Comparison of ENCODE assay signal across 15 cellular contexts in the genomic region with DNA sequence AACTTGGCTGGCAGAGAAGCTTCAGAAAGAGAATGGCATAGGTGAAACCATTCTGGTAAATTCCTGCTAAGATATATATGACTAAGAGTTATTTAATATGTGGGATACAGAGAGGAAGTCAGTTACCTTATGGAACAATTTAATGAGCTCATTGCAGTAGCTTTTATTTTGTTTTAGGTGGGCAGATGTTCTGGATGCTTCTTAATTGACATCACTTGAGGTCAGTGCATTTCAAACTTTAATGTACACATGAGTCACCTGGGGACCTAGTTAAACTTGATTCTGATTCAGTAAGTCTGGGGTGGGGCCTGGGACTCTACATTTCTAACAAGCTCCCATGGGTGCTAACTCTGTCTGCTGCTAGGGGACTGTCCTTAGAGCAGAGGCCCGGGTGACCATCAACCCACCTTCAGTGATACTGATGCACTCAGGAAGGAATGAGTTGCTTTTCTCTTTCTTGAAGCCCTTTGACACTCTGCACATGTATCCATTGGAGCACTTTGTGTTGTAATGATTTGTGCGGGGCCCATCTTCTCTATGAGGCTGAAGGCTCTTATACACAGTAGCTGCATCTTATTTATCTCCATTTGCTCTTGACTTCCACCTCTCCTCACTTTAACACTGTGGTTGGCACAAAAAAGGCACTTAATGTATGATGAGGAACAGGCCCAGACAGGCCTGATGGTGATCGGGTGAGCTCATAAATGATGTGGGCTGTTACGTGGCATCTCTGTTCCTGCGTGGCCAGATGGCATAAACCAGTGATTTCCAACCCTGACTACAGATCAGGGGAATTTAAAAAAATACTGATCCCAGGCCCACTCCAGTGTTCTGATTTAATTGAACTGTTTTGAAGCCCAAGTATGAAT. TPM values are rescaled to one million over a fixed set of nuclear protein-coding genes. Genes with fewer than 3 reads are reported as not detected.
DNase-seq lines count a peak whose midpoint lies in the region; ATAC-seq and TF ChIP-seq lines count a peak whose summit lies in the region.
"Had no signal": no experiment of that assay in that cellular context is flagged by ENCODE, and none has a peak within 500 bp of the region (broad histone marks: within the 10 kb centered on the region; RNA-seq: fewer than 3 reads in every experiment).

No MANE protein-coding gene starts in this region.

- H3K36me3 ChIP-seq in mammary epithelial cell (ENCODE audit: insufficient read depth, low read length): no peaks in the 10 kb centered on the region
- H3K36me3 ChIP-seq: gastrocnemius medialis, HAP-1 had no signal

- H3K27me3 ChIP-seq in mammary epithelial cell (ENCODE audit: insufficient read depth, low read length): no peaks in the 10 kb centered on the region
- H3K27me3 ChIP-seq: gastrocnemius medialis had no signal

- CTCF ChIA-PET in mammary epithelial cell (lab: Charles Lee; ENCODE audit: low non-redundant PET): interaction anchor here (0.5 to 0.7 kb wide), 3 partner anchors 89 to 250 kb away, joined by 3 to 6 read pairs (median 4); no protein-coding TSS in a partner anchor

- no peaks in the 10 kb centered on the region for H3K79me2 ChIP-seq in mammary epithelial cell (ENCODE audit: insufficient read depth, low read length)

- intact Hi-C loops in mammary epithelial cell (cut with micrococcal nuclease): loop anchor here (1.0 kb wide), 1 partner anchor 47 kb away; no protein-coding TSS in a partner anchor

- WGBS in mammary epithelial cell (ENCODE audit: low coverage, missing lambda C conversion rate): 25% methylated on average over 5 of the region's 5 CpGs

- TF ChIP-seq POLR2A in erythroblast (IDR thresholded peaks at IDR 0.05; ENCODE audit: low read length): no peak

- H3K27ac ChIP-seq in mammary epithelial cell (ENCODE audit: insufficient read depth, low read depth, low read length): peak overlapping the region; percentile 96
- H3K27ac ChIP-seq: gastrocnemius medialis had no signal

- in situ Hi-C loops in mammary epithelial cell (cut with MboI; ENCODE audit: low sequenced_read_pairs in 2 of 2): no loop called here

- TF ChIP-seq CTCF in mammary epithelial cell (conservative IDR thresholded peaks at IDR 0.05 in 1 of 2, IDR thresholded peaks at IDR 0.05 in 1 of 2; ENCODE audit: extremely low read depth in 1 of 2, insufficient read depth in 1 of 2, low read depth in 1 of 2, low read length in 2 of 2) (no peak), GM20000 (IDR thresholded peaks at IDR 0.05; ENCODE audit: extremely low read depth, missing control alignments) (no peak)

- H3K4me3 ChIP-seq in mammary epithelial cell (replicated peaks in 1 of 3; ENCODE audit: insufficient read depth in 1 of 3, low read depth in 2 of 3, low read length in 3 of 3): no peak overlapping the region
- H3K4me3 ChIP-seq: gastrocnemius medialis, HAP-1, K562 had no signal

- dilution Hi-C loops in mammary epithelial cell (cut with HindIII; ENCODE audit: low sequenced_read_pairs): no loop called here

- no peaks in the 10 kb centered on the region for H3K9me3 ChIP-seq in mammary epithelial cell (replicated peaks; ENCODE audit: insufficient read depth, low read length)
- H3K9me3 ChIP-seq: gastrocnemius medialis, HAP-1 had no signal

- ATAC-seq in GM19452 (IDR thresholded peaks at IDR 0.05; ENCODE audit: unreplicated experiment): no peak
- ATAC-seq: gastrocnemius medialis, K562 had no signal

- DNase-seq in NCI-H1105 treated with DMSO at 0.1 percent for 48 hours (lab: John Stamatoyannopoulos, UW) (peak; percentile 38), NCI-H1105 (lab: John Stamatoyannopoulos, UW) (no peak), LoVo (ENCODE audit: low spot score) (peak; percentile 58), mammary epithelial cell (peak; percentile 99), non-pigmented ciliary epithelial cell (ENCODE audit: low read depth) (peak; percentile 42), GM20000 (ENCODE audit: low spot score) (no peak), erythroblast (lab: John Stamatoyannopoulos, UW) (no peak)
- DNase-seq: activated CD4-positive, alpha-beta memory T cell treated with anti-CD3 and anti-CD28 coated beads, Interleukin-2, amount 10 ng/mL, durations not matched to agents 7 days and 5 days; gastrocnemius medialis; NCI-H2081; occipital lobe; stimulated activated naive CD4-positive, alpha-beta T cell treated with Interleukin-2 at 50 U/mL for 16 hours had no signal

- peak overlapping the region; percentile 79 for H3K4me2 ChIP-seq in mammary epithelial cell (ENCODE audit: insufficient read depth, low read depth, low read length)

- no TSS peak for BruUV-seq in mammary epithelial cell (replicated peaks; lab: Mats Ljungman, UMichigan)

- peaks cover 34% of the 10 kb centered on the region for H3K4me1 ChIP-seq in mammary epithelial cell (ENCODE audit: insufficient read depth, low read length)
- H3K4me1 ChIP-seq: gastrocnemius medialis had no signal

- peak overlapping the region; percentile 23 for H2AFZ ChIP-seq in mammary epithelial cell (ENCODE audit: low read depth, low read length)

- peak overlapping the region; percentile 75 for H3K9ac ChIP-seq in mammary epithelial cell (ENCODE audit: insufficient read depth, low read length)

- no peaks in the 10 kb centered on the region for H4K20me1 ChIP-seq in mammary epithelial cell (ENCODE audit: insufficient read depth, low read length)

RNA-seq across cellular contexts. Expression of a gene that starts 47.8 kb away (rescaled TPM):
- 100 to 1,000 TPM in 1 of 2 donors, 10 to 100 TPM in 1; 78.8 to 153 TPM for total RNA-seq in mammary epithelial cell
- 45.5 TPM for polyA plus RNA-seq in mammary epithelial cell
- 64.0 TPM for polyA minus RNA-seq in mammary epithelial cell
- total RNA-seq: activated CD4-positive, alpha-beta memory T cell treated with anti-CD3 and anti-CD28 coated beads, Interleukin-2, amount 10 ng/mL, durations not matched to agents 7 days and 5 days had no signal

Comparison
In these comparisons a context has a peak if more than half of its experiments do, and no peak if none do; other contexts are left out.
1. DNase-seq: peak in NCI-H1105 treated with DMSO at 0.1 percent for 48 hours (single experiment), LoVo (single experiment), mammary epithelial cell (single experiment) and non-pigmented ciliary epithelial cell (single experiment); none in NCI-H1105 (single experiment), GM20000 (single experiment) and erythroblast (0 of 2).